Comparison of ENCODE assay signal across 1 cellular context in genomic region chr12:45339035-45339434, GRCh38.
A peak's percentile ranks its signal among the peaks of the same experiment; 100 is the strongest.
TF ChIP-seq lines count a peak whose summit lies in the region.

No MANE protein-coding gene starts in this region.

TF ChIP-seq in HepG2, 621 proteins besides CTCF, POLR2A, EP300 and RAD21 (continued from another document):
- no peak for TF ChIP-seq PRDM4 (CRISPR knock-in tag; IDR thresholded peaks at IDR 0.05; ENCODE audit: borderline replicate concordance)
- TF ChIP-seq REST (IDR thresholded peaks at IDR 0.05; ENCODE audit: borderline replicate concordance in 1 of 2, low read depth in 1 of 2, low read length in 2 of 2), result no peak
- no peak for TF ChIP-seq ZNF678 (CRISPR knock-in tag; IDR thresholded peaks at IDR 0.05)
- no peak for TF ChIP-seq MED13 (CRISPR knock-in tag; IDR thresholded peaks at IDR 0.05)
- TF ChIP-seq MAX (IDR thresholded peaks at IDR 0.05), result no peak
- no peak for TF ChIP-seq NFKBIZ (CRISPR knock-in tag; IDR thresholded peaks at IDR 0.05)
- TF ChIP-seq MAFF (IDR thresholded peaks at IDR 0.05; ENCODE audit: low read depth, low read length), result peak; percentile 38; the same call in 1 of the 2 replicates
- no peak for TF ChIP-seq HOXA5 (CRISPR knock-in tag; IDR thresholded peaks at IDR 0.05)
